Comparison of ENCODE assay signal across 8 cellular contexts in genomic region chr16:56682703-56683397, GRCh38. TPM values are rescaled to one million over a fixed set of nuclear protein-coding genes. Genes with fewer than 3 reads are reported as not detected.
DNase-seq lines count a peak whose midpoint lies in the region; ATAC-seq and TF ChIP-seq lines count a peak whose summit lies in the region.

No MANE protein-coding gene starts in this region.

- no peak overlapping the region for H3K27ac Mint-ChIP-seq in WTC11
- no peak overlapping the region for H3K27ac Mint-ChIP-seq in glutamatergic neuron (ENCODE audit: unreplicated experiment)

- ATAC-seq in GM21737 (IDR thresholded peaks at IDR 0.05; ENCODE audit: unreplicated experiment) (peak; percentile 8), WTC11 (peak; percentile 15; the same call in 1 of the 2 replicates), GM18520 (IDR thresholded peaks at IDR 0.05; ENCODE audit: unreplicated experiment) (no peak)

- peaks cover 51 to 77% (median 70%) of the 10 kb centered on the region in 3 donors for H3K4me1 ChIP-seq in skeletal muscle tissue (ENCODE audit: control insufficient read depth in 3 of 3, insufficient read depth in 3 of 3, low read length in 3 of 3)

- H3K36me3 ChIP-seq in skeletal muscle tissue (ENCODE audit: control insufficient read depth in 3 of 3, insufficient read depth in 3 of 3, low read length in 3 of 3), result peaks cover 0 to 9% (median 0%) of the 10 kb centered on the region in 3 donors

- H3K4me1 Mint-ChIP-seq in WTC11 (peaks cover 37% of the 10 kb centered on the region), glutamatergic neuron (ENCODE audit: low read depth, unreplicated experiment) (peaks cover 7% of the 10 kb centered on the region)

- H3K27me3 Mint-ChIP-seq in WTC11 (ENCODE audit: low read depth) (peaks cover 17% of the 10 kb centered on the region), glutamatergic neuron (ENCODE audit: unreplicated experiment) (no peaks in the 10 kb centered on the region)

- H3K9me3 Mint-ChIP-seq in WTC11, result peaks cover 11% of the 10 kb centered on the region
- peaks cover 1% of the 10 kb centered on the region for H3K9me3 Mint-ChIP-seq in glutamatergic neuron (ENCODE audit: unreplicated experiment)

- H3K9me3 ChIP-seq in skeletal muscle tissue (ENCODE audit: control insufficient read depth in 3 of 3, low read length in 3 of 3), result no peaks in the 10 kb centered on the region

- peak overlapping the region; percentile 66 for H3K4me3 ChIP-seq in AG09309 (ENCODE audit: control insufficient read depth, low read depth, low read length)
- peak overlapping the region; percentile 90 to 97 (median 95) for H3K4me3 ChIP-seq in skeletal muscle tissue (ENCODE audit: low read length in 3 of 3)

- peaks cover 30% of the 10 kb centered on the region for H3K36me3 Mint-ChIP-seq in WTC11
- H3K36me3 Mint-ChIP-seq in glutamatergic neuron (ENCODE audit: unreplicated experiment), result peaks cover 10% of the 10 kb centered on the region

- DNase-seq in AG09309 (ENCODE audit: low read depth) (no peak), WTC11 (ENCODE audit: low spot score) (no peak), glutamatergic neuron (no peak), occipital lobe (lab: John Stamatoyannopoulos, UW) (no peak), NCI-H510A (lab: John Stamatoyannopoulos, UW) (no peak)

- peak overlapping the region; percentile 95 to 99 (median 95) for H3K9ac ChIP-seq in skeletal muscle tissue (ENCODE audit: low read depth in 1 of 3, low read length in 3 of 3)

- H3K27ac ChIP-seq in skeletal muscle tissue (ENCODE audit: low read depth, low read length), result peak overlapping the region; percentile 87

- POLR2A ChIA-PET in WTC11 (lab: Charles Lee), result interaction anchor here (0.7 to 4.4 kb wide), 7 partner anchors 14 to 74 kb away, joined by 4 to 44 read pairs (median 6); partner anchors contain the start of genes MT1E, MT1F, MT1G and MT1H

- CTCF ChIA-PET in WTC11 (lab: Charles Lee), result interaction anchor here (0.9 to 2.5 kb wide), 4 partner anchors 9 to 82 kb away, joined by 3 to 26 read pairs (median 4); no protein-coding TSS in a partner anchor

- H3K27me3 ChIP-seq in skeletal muscle tissue (ENCODE audit: control insufficient read depth in 3 of 3, insufficient read depth in 3 of 3, low read length in 3 of 3), result no peaks in the 10 kb centered on the region

- TF ChIP-seq CTCF in AG09309 (IDR thresholded peaks at IDR 0.05; ENCODE audit: control insufficient read depth, insufficient read depth, low read depth, low read length, missing control alignments) (no peak), WTC11 (IDR thresholded peaks at IDR 0.05) (no peak), glutamatergic neuron (IDR thresholded peaks at IDR 0.05; ENCODE audit: partially characterized antibody, unreplicated experiment) (no peak)

- H3K4me3 Mint-ChIP-seq in WTC11, result peak overlapping the region; percentile 88
- peak overlapping the region; percentile 90 for H3K4me3 Mint-ChIP-seq in glutamatergic neuron (ENCODE audit: unreplicated experiment)

TF ChIP-seq in WTC11, 78 proteins besides CTCF, POLR2A, EP300 and RAD21:
- TF ChIP-seq ZSCAN18 (CRISPR knock-in tag; IDR thresholded peaks at IDR 0.05) (no peak), KAT7 (CRISPR knock-in tag; IDR thresholded peaks at IDR 0.05; ENCODE audit: borderline replicate concordance) (0 out of 2 replicates have a peak, but pooled peaks have one; percentile 82), FOXJ3 (CRISPR knock-in tag; IDR thresholded peaks at IDR 0.05; ENCODE audit: borderline replicate concordance) (no peak)
TF ChIP-seq in WTC11: peak in this region for 1.

RNA-seq across cellular contexts. Expression of gene MT1X, which starts 0.6 kb away (rescaled TPM):
- total RNA-seq in WTC11 (2021), result 328 to 466 TPM (median 465 TPM) in 3 replicates
- 9.5 TPM for total RNA-seq in glutamatergic neuron (ENCODE audit: unreplicated experiment)
- total RNA-seq in skeletal muscle tissue, result 11.5 TPM
- total RNA-seq in occipital lobe, result 14.5 TPM

RNA-seq across cellular contexts. Expression of gene MT1H, which starts 13.2 kb away (rescaled TPM):
- total RNA-seq in WTC11 (2021) (122 to 164 TPM (median 159 TPM) in 3 replicates), glutamatergic neuron (ENCODE audit: unreplicated experiment) (not detected), skeletal muscle tissue (not detected), occipital lobe (not detected)

RNA-seq across cellular contexts. Expression of gene MT1G, which starts 15.0 kb away (rescaled TPM):
- total RNA-seq in WTC11 (2021) (326 to 361 TPM (median 333 TPM) in 3 replicates), glutamatergic neuron (ENCODE audit: unreplicated experiment) (not detected), skeletal muscle tissue (not detected), occipital lobe (not detected)

RNA-seq across cellular contexts. Expression of gene MT1F, which starts 25.1 kb away (rescaled TPM):
- total RNA-seq in WTC11 (2021) (50.6 to 60.2 TPM (median 58.2 TPM) in 3 replicates), glutamatergic neuron (ENCODE audit: unreplicated experiment) (3.4 TPM), skeletal muscle tissue (not detected), occipital lobe (2.5 TPM)

RNA-seq across cellular contexts. Expression of gene MT1B, which starts 31.2 kb away (rescaled TPM):
- total RNA-seq in WTC11 (2021), result not detected in 3 replicates
- total RNA-seq in glutamatergic neuron (ENCODE audit: unreplicated experiment), result not detected
- total RNA-seq in skeletal muscle tissue, result not detected
- not detected for total RNA-seq in occipital lobe

Comparison
In these comparisons a context has a peak if more than half of its experiments do, and no peak if none do; other contexts are left out.
1. RNA of gene MT1X, which starts 0.6 kb away (total RNA-seq): 328 to 466 TPM in WTC11; 14.5 TPM in occipital lobe (single experiment), 11.5 TPM in skeletal muscle tissue (single experiment) and 9.5 TPM in glutamatergic neuron (single experiment); every median in the first group is over 10 times any median in the second.
2. RNA of gene MT1H, which starts 13.2 kb away (total RNA-seq): 122 to 164 TPM in WTC11; not detected in glutamatergic neuron (single experiment), not detected in skeletal muscle tissue (single experiment) and not detected in occipital lobe (single experiment); every median in the first group is over 100 times any median in the second.
3. RNA of gene MT1G, which starts 15.0 kb away (total RNA-seq): 326 to 361 TPM in WTC11; not detected in occipital lobe (single experiment), not detected in glutamatergic neuron (single experiment) and not detected in skeletal muscle tissue (single experiment); every median in the first group is over 100 times any median in the second.